In the genomic region with DNA sequence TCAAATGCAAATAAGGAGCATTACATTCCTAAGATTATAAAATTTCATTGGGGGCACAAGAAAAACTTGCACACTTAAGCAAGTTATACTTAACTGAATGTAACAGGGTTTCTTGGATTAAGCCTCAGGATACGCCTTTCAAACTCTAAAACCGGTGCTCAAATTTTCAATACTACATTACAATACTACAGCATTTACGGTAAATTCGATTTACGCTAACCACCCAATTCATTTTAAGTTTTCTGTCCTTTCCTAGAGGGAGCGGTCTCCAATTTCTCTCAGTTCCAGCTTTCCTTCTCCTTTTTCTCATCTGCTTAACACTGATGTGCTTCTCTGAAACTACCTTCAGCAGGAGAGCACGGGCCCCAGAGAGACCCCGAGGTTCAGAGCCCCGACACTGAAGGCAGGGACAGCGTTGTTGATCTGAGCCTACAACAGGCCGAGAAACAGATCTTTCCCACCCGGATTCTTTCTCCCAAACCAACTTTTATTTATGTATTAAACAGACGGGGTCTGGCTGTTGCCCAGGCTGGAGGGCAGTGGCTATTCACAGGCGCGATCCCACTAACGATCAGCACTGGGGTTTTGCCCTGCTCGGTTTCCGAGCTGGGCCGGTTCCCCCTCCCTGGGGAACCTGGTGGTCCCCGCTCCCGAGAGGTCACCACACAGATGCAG, we compare ENCODE assay signal across 8 cellular contexts. TPM values are rescaled to one million over a fixed set of nuclear protein-coding genes. Genes with fewer than 3 reads are reported as not detected.
A peak's percentile ranks its signal among the peaks of the same experiment; 100 is the strongest.
DNase-seq lines count a peak whose midpoint lies in the region; ATAC-seq, FAIRE-seq and TF ChIP-seq lines count a peak whose summit lies in the region.

No MANE protein-coding gene starts in this region.

- no peak for FAIRE-seq in HTR-8/SVneo (lab: Jason Lieb, UNC)

- H3K4me3 ChIP-seq in Caco-2 (ENCODE audit: low read depth, low read length): peak overlapping the region; percentile 74
- peak overlapping the region; percentile 88 to 92 for H3K4me3 ChIP-seq in ascending aorta
- peak overlapping the region; percentile 45 to 92 (median 92) for H3K4me3 ChIP-seq in thyroid gland (replicated peaks in 1 of 3)

- peak overlapping the region; percentile 82 to 96 for H3K27ac ChIP-seq in ascending aorta
- H3K27ac ChIP-seq in thyroid gland: peak overlapping the region in 2 of 3 donors; percentile 88 to 95

- H3K4me1 ChIP-seq in Caco-2: peaks cover 7% of the 10 kb centered on the region; the same call in 1 of the 2 replicates
- H3K4me1 ChIP-seq in ascending aorta: peaks cover 6 to 8% of the 10 kb centered on the region in 2 donors
- peaks cover 12 to 13% of the 10 kb centered on the region in 2 donors for H3K4me1 ChIP-seq in thyroid gland

- H3K27me3 Mint-ChIP-seq in Caco-2 (ENCODE audit: insufficient read depth, unreplicated experiment): no peaks in the 10 kb centered on the region

- peaks cover 11% of the 10 kb centered on the region for H3K4me1 Mint-ChIP-seq in Caco-2 (ENCODE audit: low read depth, unreplicated experiment)

- H3K36me3 Mint-ChIP-seq in Caco-2 (ENCODE audit: insufficient read depth, unreplicated experiment): peaks cover 33% of the 10 kb centered on the region

- H3K4me3 Mint-ChIP-seq in Caco-2 (ENCODE audit: unreplicated experiment): peak overlapping the region; percentile 75

- H3K9me3 Mint-ChIP-seq in Caco-2 (ENCODE audit: unreplicated experiment): peaks cover 2% of the 10 kb centered on the region

- POLR2A ChIA-PET in Caco-2 (lab: Charles Lee): interaction anchor here (1.3 kb wide), 1 partner anchor 22 kb away, joined by 12 read pairs; the partner anchor contains the start of gene ZNF398

- H3K9me3 ChIP-seq in Caco-2 (peaks cover 4% of the 10 kb centered on the region; the same call in 1 of the 2 replicates), ascending aorta (no peaks in the 10 kb centered on the region), thyroid gland (no peaks in the 10 kb centered on the region)

- TF ChIP-seq POLR2A in thyroid gland (IDR thresholded peaks at IDR 0.05): no peak

- no peak for ATAC-seq in HG02970 (IDR thresholded peaks at IDR 0.05; ENCODE audit: low FRiP score, unreplicated experiment)

- TF ChIP-seq CTCF in Caco-2 (IDR thresholded peaks at IDR 0.05; ENCODE audit: insufficient read depth in 1 of 2, low read depth in 1 of 2, low read length in 1 of 2, severe bottlenecking in 1 of 2, unreplicated experiment in 1 of 2) (no peak), ascending aorta (IDR thresholded peaks at IDR 0.05) (no peak), thyroid gland (IDR thresholded peaks at IDR 0.05) (no peak)

- CTCF ChIA-PET in Caco-2 (lab: Charles Lee): interaction anchor here (0.6 to 2.2 kb wide), 6 partner anchors 19 to 138 kb away, joined by 3 to 17 read pairs (median 4); partner anchors contain the start of genes ZNF282 and ZNF398

- H3K27me3 ChIP-seq in Caco-2 (replicated peaks; ENCODE audit: control insufficient read depth, insufficient read depth, low read length) (no peaks in the 10 kb centered on the region), ascending aorta (no peaks in the 10 kb centered on the region), thyroid gland (no peaks in the 10 kb centered on the region)

- DNase-seq in Caco-2 (peak in 1 of 2 experiments; percentile 22), HTR-8/SVneo (ENCODE audit: insufficient read length, low spot score) (peak; percentile 14), ascending aorta (ENCODE audit: low spot score in 2 of 2) (no peak), left kidney (ENCODE audit: low read depth, low spot score) (peak; percentile 49), thyroid gland (no peak), COLO829 (ENCODE audit: low spot score) (no peak), NCI-H1436 treated with DMSO at 0.1 percent for 48 hours (lab: John Stamatoyannopoulos, UW) (no peak)

- WGBS in thyroid gland, 2 donors: 5 to 6% methylated on average over 13 to 21 of the region's 21 CpGs

- TSS peak; percentile 61 for BruUV-seq in Caco-2 (replicated peaks; lab: Mats Ljungman, UMichigan)

- intact Hi-C loops in Caco-2 (cut with micrococcal nuclease; ENCODE audit: unreplicated experiment): no loop called here
- intact Hi-C loops in ascending aorta (cut with DNase I): loop anchor here (1.0 to 10.0 kb wide), 4 partner anchors 60 to 431 kb away; partner anchors contain the start of genes CUL1, EZH2 and ZNF282
- intact Hi-C loops in thyroid gland (cut with DNase I): no loop called here

- peak overlapping the region; percentile 84 for H3K27ac Mint-ChIP-seq in Caco-2 (ENCODE audit: unreplicated experiment)

- H3K36me3 ChIP-seq in Caco-2 (ENCODE audit: control insufficient read depth, insufficient read depth, low read length) (no peaks in the 10 kb centered on the region), ascending aorta (no peaks in the 10 kb centered on the region), thyroid gland (no peaks in the 10 kb centered on the region)

RNA-seq across cellular contexts. Expression of gene ZNF425, which starts 0.8 kb away (rescaled TPM):
- total RNA-seq in Caco-2 (2022): 2.6 and 4.0 TPM in 2 replicates
- total RNA-seq in ascending aorta: not detected
- total RNA-seq in thyroid gland: 10 to 100 TPM in 1 of 4 donors, 1 to 10 TPM in 3; 3.3 to 12.8 (median 3.7) TPM

RNA-seq across cellular contexts. Expression of gene ZNF398, which starts 21.9 kb away (rescaled TPM):
- 13.0 and 13.4 TPM in 2 replicates for total RNA-seq in Caco-2 (2022)
- total RNA-seq in ascending aorta: 19.6 TPM
- total RNA-seq in thyroid gland: 10 to 100 TPM; 19.6 to 29.9 (median 23.0) TPM

RNA-seq across cellular contexts. Expression of gene ZNF786, which starts 34.8 kb away (rescaled TPM):
- 9.4 and 9.5 TPM in 2 replicates for total RNA-seq in Caco-2 (2022)
- 8.4 TPM for total RNA-seq in ascending aorta
- 10 to 100 TPM in 2 of 4 donors, 1 to 10 TPM in 2; 6.6 to 12.1 (median 10.7) TPM for total RNA-seq in thyroid gland

Comparison
In these comparisons a context has a peak if more than half of its experiments do, and no peak if none do; other contexts are left out.
1. DNase-seq: peak in HTR-8/SVneo (single experiment) and left kidney (single experiment); none in ascending aorta (0 of 2), thyroid gland (0 of 2), COLO829 (single experiment) and NCI-H1436 treated with DMSO at 0.1 percent for 48 hours (single experiment).
2. Peak in every context shown above with its lines, with median percentiles within 50 percentile points of each other: H3K4me3 ChIP-seq.